In the genomic region with DNA sequence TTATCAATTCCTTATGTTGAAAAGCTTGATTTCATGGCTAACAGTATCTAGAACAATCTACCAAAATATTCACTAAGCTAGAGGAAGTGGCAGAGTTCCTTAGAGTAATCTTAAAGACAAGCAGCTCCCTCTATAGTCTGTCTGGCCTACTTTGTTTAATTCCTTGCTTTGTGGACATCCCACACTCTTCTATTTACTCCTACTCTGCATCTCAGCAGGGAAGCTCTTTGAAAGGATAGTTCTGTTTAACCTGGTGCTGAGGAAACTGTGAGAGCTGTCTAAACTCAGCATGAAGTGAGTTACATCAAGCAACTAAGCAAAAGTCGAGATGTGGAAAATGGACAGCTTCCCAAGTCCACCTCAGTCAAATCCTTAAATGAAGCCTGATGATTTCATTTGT, we compare ENCODE assay signal across 8 cellular contexts. TPM values are rescaled to one million over a fixed set of nuclear protein-coding genes. Genes with fewer than 3 reads are reported as not detected.
DNase-seq lines count a peak whose midpoint lies in the region; ATAC-seq, FAIRE-seq and TF ChIP-seq lines count a peak whose summit lies in the region.

No MANE protein-coding gene starts in this region.

- ATAC-seq in GM18858 (IDR thresholded peaks at IDR 0.05; ENCODE audit: unreplicated experiment), result peak; percentile 20
- no peak for ATAC-seq in activated CD8-positive, alpha-beta T cell treated with anti-CD3 and anti-CD28 coated beads for 36 hours
- no peak for ATAC-seq in stimulated activated naive CD8-positive, alpha-beta T cell treated with anti-CD3 and anti-CD28 coated beads, Interleukin-15, amount 100 ng/mL, for 72 hours

- TF ChIP-seq POLR2A in NB4 (IDR thresholded peaks at IDR 0.05; ENCODE audit: extremely low read depth, insufficient read length), result no peak

- H3K4me1 ChIP-seq in BLaER1 treated with 17β-estradiol and CSF1 and Interleukin-3, amounts not matched to agents 10 nM and 100 nM, result peaks cover 25 to 49% (median 40%) of the 10 kb centered on the region in 10 experiments
- peaks cover 10 to 12% of the 10 kb centered on the region in 2 donors for H3K4me1 ChIP-seq in kidney (ENCODE audit: control insufficient read depth in 1 of 2, insufficient read depth in 1 of 2, low read depth in 1 of 2, low read length in 2 of 2)

- POLR2A ChIA-PET in activated CD8-positive, alpha-beta T cell treated with anti-CD3 and anti-CD28 coated beads for 36 hours (lab: Charles Lee), result interaction anchor here (0.5 to 1.8 kb wide), 3 partner anchors 127 to 368 kb away, joined by 3 to 5 read pairs (median 3); a partner anchor contains a TSS

- H3K27ac Mint-ChIP-seq in activated CD8-positive, alpha-beta T cell treated with anti-CD3 and anti-CD28 coated beads for 36 hours, result no peak overlapping the region
- H3K27ac Mint-ChIP-seq in stimulated activated naive CD8-positive, alpha-beta T cell treated with anti-CD3 and anti-CD28 coated beads, Interleukin-15, amount 100 ng/mL, for 72 hours, result no peak overlapping the region

- no peaks in the 10 kb centered on the region for H3K27me3 Mint-ChIP-seq in activated CD8-positive, alpha-beta T cell treated with anti-CD3 and anti-CD28 coated beads for 36 hours
- H3K27me3 Mint-ChIP-seq in stimulated activated naive CD8-positive, alpha-beta T cell treated with anti-CD3 and anti-CD28 coated beads, Interleukin-15, amount 100 ng/mL, for 72 hours, result no peaks in the 10 kb centered on the region

- FAIRE-seq in kidney (lab: Jason Lieb, UNC), result no peak

- peak overlapping the region; percentile 6 to 63 (median 40); a peak in 16 of 22 replicates for H3K4me2 ChIP-seq in BLaER1 treated with 17β-estradiol and CSF1 and Interleukin-3, amounts not matched to agents 10 nM and 100 nM

- H3K9me3 ChIP-seq in BLaER1 treated with 17β-estradiol and CSF1 and Interleukin-3, amounts not matched to agents 10 nM and 100 nM (replicated peaks in 1 of 11), result no peaks in the 10 kb centered on the region
- H3K9me3 ChIP-seq in kidney (ENCODE audit: control insufficient read depth in 1 of 2, low read length in 2 of 2), result no peaks in the 10 kb centered on the region

- H3K4me1 Mint-ChIP-seq in activated CD8-positive, alpha-beta T cell treated with anti-CD3 and anti-CD28 coated beads for 36 hours (ENCODE audit: low read depth), result peaks cover 36% of the 10 kb centered on the region
- H3K4me1 Mint-ChIP-seq in stimulated activated naive CD8-positive, alpha-beta T cell treated with anti-CD3 and anti-CD28 coated beads, Interleukin-15, amount 100 ng/mL, for 72 hours, result peaks cover 60% of the 10 kb centered on the region

- peak overlapping the region in 5 of 11 experiments; percentile 1 to 42 (median 25); a peak in 5 of 22 replicates for H3K9ac ChIP-seq in BLaER1 treated with 17β-estradiol and CSF1 and Interleukin-3, amounts not matched to agents 10 nM and 100 nM
- no peak overlapping the region for H3K9ac ChIP-seq in kidney (ENCODE audit: low read length in 2 of 2)

- DNase-seq in NB4 (ENCODE audit: low read depth) (peak; percentile 80), kidney (no peak)
- no peak for DNase-seq in activated CD8-positive, alpha-beta T cell treated with anti-CD3 and anti-CD28 coated beads for 36 hours
- no peak for DNase-seq in stimulated activated CD4-positive, alpha-beta T cell treated with anti-CD3 and anti-CD28 coated beads, Interleukin-4, amount 100 ng/mL, for 24 hours
- no peak for DNase-seq in stimulated activated naive CD8-positive, alpha-beta T cell treated with anti-CD3 and anti-CD28 coated beads, Interleukin-15, amount 100 ng/mL, for 72 hours
- DNase-seq in activated CD8-positive, alpha-beta memory T cell treated with anti-CD3 and anti-CD28 coated beads for 24 hours, result no peak

- H3K36me3 Mint-ChIP-seq in activated CD8-positive, alpha-beta T cell treated with anti-CD3 and anti-CD28 coated beads for 36 hours (ENCODE audit: low read depth), result no peaks in the 10 kb centered on the region

- intact Hi-C loops in activated CD8-positive, alpha-beta T cell treated with anti-CD3 and anti-CD28 coated beads for 36 hours (cut with micrococcal nuclease), result no loop called here
- intact Hi-C loops in kidney (cut with DNase I), result no loop called here

- peaks cover 16 to 74% (median 50%) of the 10 kb centered on the region in 11 experiments; a peak in 17 of 22 replicates for H4K20me1 ChIP-seq in BLaER1 treated with 17β-estradiol and CSF1 and Interleukin-3, amounts not matched to agents 10 nM and 100 nM

- H3K4me3 ChIP-seq in BLaER1 treated with 17β-estradiol and CSF1 and Interleukin-3, amounts not matched to agents 10 nM and 100 nM, result no peak overlapping the region
- H3K4me3 ChIP-seq in NB4 (ENCODE audit: low read depth, low read length) (no peak overlapping the region), kidney (ENCODE audit: low read length in 2 of 2) (no peak overlapping the region)

- no peaks in the 10 kb centered on the region for H3K27me3 ChIP-seq in BLaER1 treated with 17β-estradiol and CSF1 and Interleukin-3, amounts not matched to agents 10 nM and 100 nM

- H3K4me3 Mint-ChIP-seq in activated CD8-positive, alpha-beta T cell treated with anti-CD3 and anti-CD28 coated beads for 36 hours, result no peak overlapping the region
- no peak overlapping the region for H3K4me3 Mint-ChIP-seq in stimulated activated naive CD8-positive, alpha-beta T cell treated with anti-CD3 and anti-CD28 coated beads, Interleukin-15, amount 100 ng/mL, for 72 hours

- peak overlapping the region in 3 of 11 experiments; percentile 8 to 35 (median 10); a peak in 3 of 22 replicates for H3K27ac ChIP-seq in BLaER1 treated with 17β-estradiol and CSF1 and Interleukin-3, amounts not matched to agents 10 nM and 100 nM
- H3K27ac ChIP-seq in kidney (ENCODE audit: low read depth in 2 of 2, low read length in 2 of 2), result no peak overlapping the region

- CTCF ChIA-PET in activated CD8-positive, alpha-beta T cell treated with anti-CD3 and anti-CD28 coated beads for 36 hours (lab: Charles Lee), result interaction anchor here (0.6 to 3.1 kb wide), 24 partner anchors 8 to 415 kb away, joined by 3 to 43 read pairs (median 3); a partner anchor contains a TSS

- no peaks in the 10 kb centered on the region for H3K9me3 Mint-ChIP-seq in activated CD8-positive, alpha-beta T cell treated with anti-CD3 and anti-CD28 coated beads for 36 hours
- no peaks in the 10 kb centered on the region for H3K9me3 Mint-ChIP-seq in stimulated activated naive CD8-positive, alpha-beta T cell treated with anti-CD3 and anti-CD28 coated beads, Interleukin-15, amount 100 ng/mL, for 72 hours

- H3K36me3 ChIP-seq in BLaER1 treated with 17β-estradiol and CSF1 and Interleukin-3, amounts not matched to agents 10 nM and 100 nM, result peaks cover 0 to 7% (median 0%) of the 10 kb centered on the region in 11 experiments; a peak in 6 of 22 replicates
- H3K36me3 ChIP-seq in kidney (ENCODE audit: control insufficient read depth in 1 of 2, insufficient read depth in 2 of 2, low read length in 2 of 2), result no peaks in the 10 kb centered on the region

- TF ChIP-seq CTCF in NB4 (IDR thresholded peaks at IDR 0.05; ENCODE audit: low read depth, low read length), result peak; percentile 36
- TF ChIP-seq CTCF in activated CD8-positive, alpha-beta T cell treated with anti-CD3 and anti-CD28 coated beads for 36 hours (IDR thresholded peaks at IDR 0.05), result peak; percentile 48
- peak; percentile 42 for TF ChIP-seq CTCF in kidney (IDR thresholded peaks at IDR 0.05; ENCODE audit: borderline replicate concordance, extremely low read depth, insufficient read depth)

RNA-seq across cellular contexts. Expression of a gene that starts 4.3 kb away (rescaled TPM):
- 10 to 100 TPM; 20.1 to 27.6 TPM for total RNA-seq in activated CD8-positive, alpha-beta T cell treated with anti-CD3 and anti-CD28 coated beads for 36 hours
- total RNA-seq in kidney, result 30.0 TPM
- polyA plus RNA-seq in kidney (ENCODE audit: insufficient read depth, low read depth, low replicate concordance), result 4.4 TPM
